ENCODE assay signal across 1 cellular context in genomic region chr20:50242863-50243609, GRCh38.
TF ChIP-seq lines count a peak whose summit lies in the region.

No MANE protein-coding gene starts in this region.

TF ChIP-seq in HepG2, 621 proteins besides CTCF, POLR2A, EP300 and RAD21 (continued from another document and continues in another):
- TF ChIP-seq PRDM15 (CRISPR knock-in tag; IDR thresholded peaks at IDR 0.05) (no peak), GRHL1 (CRISPR knock-in tag; conservative IDR thresholded peaks at IDR 0.05) (no peak), ETV5 (CRISPR knock-in tag; IDR thresholded peaks at IDR 0.05; ENCODE audit: borderline replicate concordance) (peak; percentile 66; the same call in 1 of the 2 replicates), SETDB1 (CRISPR knock-in tag; IDR thresholded peaks at IDR 0.05; ENCODE audit: borderline replicate concordance) (no peak), XBP1 (CRISPR knock-in tag; IDR thresholded peaks at IDR 0.05) (no peak), PAX8 (CRISPR knock-in tag; IDR thresholded peaks at IDR 0.05; ENCODE audit: borderline replicate concordance) (no peak), ZBTB40 (IDR thresholded peaks at IDR 0.05) (no peak), ZBTB40 (CRISPR knock-in tag; IDR thresholded peaks at IDR 0.05) (peak; percentile 84; the same call in 1 of the 2 replicates), ZBTB3 (CRISPR knock-in tag; IDR thresholded peaks at IDR 0.05; ENCODE audit: borderline replicate concordance, low read depth) (0 out of 2 replicates have a peak, but pooled peaks have one; percentile 44), ZNF557 (CRISPR knock-in tag; IDR thresholded peaks at IDR 0.05) (no peak), ZSCAN31 (CRISPR knock-in tag; IDR thresholded peaks at IDR 0.05; ENCODE audit: low read depth) (peak; percentile 94), ZKSCAN5 (CRISPR knock-in tag; IDR thresholded peaks at IDR 0.05) (0 out of 2 replicates have a peak, but pooled peaks have one; percentile 19), ZNF124 (CRISPR knock-in tag; IDR thresholded peaks at IDR 0.05) (no peak), SIN3A (IDR thresholded peaks at IDR 0.05; ENCODE audit: borderline replicate concordance, low read depth, low read length) (no peak), ZFP62 (CRISPR knock-in tag; IDR thresholded peaks at IDR 0.05) (no peak), IRF1 (CRISPR knock-in tag; IDR thresholded peaks at IDR 0.05; ENCODE audit: low read depth) (no peak), CCAR2 (optimal IDR thresholded peaks at IDR 0.05; ENCODE audit: low read depth, low read length) (peak; percentile 57), ZNF790 (CRISPR knock-in tag; IDR thresholded peaks at IDR 0.05; ENCODE audit: borderline replicate concordance) (no peak), TAF15 (IDR thresholded peaks at IDR 0.05; ENCODE audit: low read depth, low read length, poor library complexity, severe bottlenecking) (peak; percentile 90), NFKBIZ (CRISPR knock-in tag; IDR thresholded peaks at IDR 0.05) (peak; percentile 79; the same call in 1 of the 2 replicates), ATAD3A (CRISPR knock-in tag; IDR thresholded peaks at IDR 0.05) (no peak), FOXK2 (IDR thresholded peaks at IDR 0.05) (no peak), ZNF484 (CRISPR knock-in tag; IDR thresholded peaks at IDR 0.05; ENCODE audit: borderline replicate concordance, low read depth) (no peak), NR2F6 (IDR thresholded peaks at IDR 0.05) (peak; percentile 39; the same call in 1 of the 2 replicates), NR2F6 (CRISPR knock-in tag; IDR thresholded peaks at IDR 0.05) (peak; percentile 92), TEAD3 (CRISPR knock-in tag; optimal IDR thresholded peaks at IDR 0.05; ENCODE audit: borderline replicate concordance) (peak; percentile 77), ZNF326 (CRISPR knock-in tag; IDR thresholded peaks at IDR 0.05; ENCODE audit: borderline replicate concordance) (no peak), RXRA (CRISPR knock-in tag; IDR thresholded peaks at IDR 0.05) (peak; percentile 97), TMF1 (CRISPR knock-in tag; IDR thresholded peaks at IDR 0.05; ENCODE audit: low read depth) (peak; percentile 92; the same call in 1 of the 2 replicates), ZNF709 (CRISPR knock-in tag; IDR thresholded peaks at IDR 0.05) (no peak; the same call in 1 of the 2 replicates), STAT5B (CRISPR knock-in tag; IDR thresholded peaks at IDR 0.05) (0 out of 2 replicates have a peak, but pooled peaks have one; percentile 73), ZNF512B (CRISPR knock-in tag; IDR thresholded peaks at IDR 0.05; ENCODE audit: borderline replicate concordance) (no peak; the same call in 1 of the 2 replicates), ZNF747 (CRISPR knock-in tag; IDR thresholded peaks at IDR 0.05; ENCODE audit: borderline replicate concordance) (no peak; the same call in none of the 2 replicates), THAP9 (CRISPR knock-in tag; IDR thresholded peaks at IDR 0.05; ENCODE audit: borderline replicate concordance) (peak; percentile 77), KAT7 (CRISPR knock-in tag; IDR thresholded peaks at IDR 0.05; ENCODE audit: borderline replicate concordance) (peak; percentile 12; the same call in 1 of the 2 replicates), ZZZ3 (CRISPR knock-in tag; IDR thresholded peaks at IDR 0.05; ENCODE audit: borderline replicate concordance) (no peak; the same call in 1 of the 2 replicates), PRMT3 (CRISPR knock-in tag; IDR thresholded peaks at IDR 0.05; ENCODE audit: borderline replicate concordance, low read depth) (no peak), SUZ12 (IDR thresholded peaks at IDR 0.05; ENCODE audit: low read depth, low read length) (no peak), BRCA1 (CRISPR knock-in tag; IDR thresholded peaks at IDR 0.05) (0 out of 2 replicates have a peak, but pooled peaks have one; percentile 54), HMG20A (CRISPR knock-in tag; IDR thresholded peaks at IDR 0.05; ENCODE audit: borderline replicate concordance) (peak; percentile 69), FOXM1 (CRISPR knock-in tag; IDR thresholded peaks at IDR 0.05) (no peak)
